In the genomic region with DNA sequence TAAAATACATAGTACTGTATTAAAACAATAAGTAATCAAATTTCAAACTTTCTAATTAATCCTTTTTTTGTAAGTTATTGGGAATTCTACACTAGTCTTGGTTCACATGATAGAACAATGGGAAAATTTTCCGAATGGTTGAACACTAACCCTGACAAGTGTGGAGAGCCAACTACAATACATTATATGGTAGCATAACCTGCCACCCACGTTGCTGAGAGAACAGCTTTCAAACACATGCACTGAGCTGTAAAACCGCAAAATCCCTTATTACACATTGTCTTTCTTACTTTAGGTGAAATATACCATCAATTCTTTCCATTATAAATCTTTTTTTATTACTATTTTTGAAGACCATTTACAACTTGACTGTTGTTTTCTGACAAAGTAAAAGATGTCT, we compare ENCODE assay signal across 15 cellular contexts. TPM values are rescaled to one million over a fixed set of nuclear protein-coding genes. Genes with fewer than 3 reads are reported as not detected.
DNase-seq lines count a peak whose midpoint lies in the region; ATAC-seq and TF ChIP-seq lines count a peak whose summit lies in the region.
"Had no signal": no experiment of that assay in that cellular context is flagged by ENCODE, and none has a peak within 500 bp of the region (broad histone marks: within the 10 kb centered on the region; RNA-seq: fewer than 3 reads in every experiment).

No MANE protein-coding gene starts in this region.

- H3K36me3 ChIP-seq in neural progenitor cell, result no peaks in the 10 kb centered on the region
- no peaks in the 10 kb centered on the region for H3K36me3 ChIP-seq in lower lobe of right lung
- H3K36me3 ChIP-seq: HAP-1 had no signal

- H3K27ac ChIP-seq in neural progenitor cell, result no peak overlapping the region
- H3K27ac ChIP-seq in lower lobe of right lung, result no peak overlapping the region

- no peak overlapping the region for H3K27ac Mint-ChIP-seq in neural progenitor cell

- intact Hi-C loops in lower lobe of right lung (cut with DNase I), result no loop called here

- no peak for TF ChIP-seq CTCF in astrocyte of the spinal cord (IDR thresholded peaks at IDR 0.05; ENCODE audit: low read depth, low read length)
- TF ChIP-seq CTCF in neural progenitor cell (IDR thresholded peaks at IDR 0.05), result no peak
- no peak for TF ChIP-seq CTCF in foreskin fibroblast (IDR thresholded peaks at IDR 0.05; ENCODE audit: low read depth, low read length)
- no peak for TF ChIP-seq CTCF in lower lobe of right lung (IDR thresholded peaks at IDR 0.05)

- peaks cover 17% of the 10 kb centered on the region for H3K4me1 Mint-ChIP-seq in neural progenitor cell

- no peak overlapping the region for H3K4me3 Mint-ChIP-seq in neural progenitor cell

- H3K36me3 Mint-ChIP-seq in neural progenitor cell, result peaks cover 9% of the 10 kb centered on the region

- ATAC-seq in lower lobe of right lung, result no peak
- ATAC-seq: K562 had no signal

- in situ Hi-C loops in astrocyte of the spinal cord (cut with HindIII; ENCODE audit: low sequenced_read_pairs), result no loop called here

- H3K9me3 Mint-ChIP-seq in neural progenitor cell, result no peaks in the 10 kb centered on the region

- H3K9ac ChIP-seq in neural progenitor cell, result no peak overlapping the region

- H3K4me1 ChIP-seq in neural progenitor cell (peaks cover 23% of the 10 kb centered on the region), lower lobe of right lung (no peaks in the 10 kb centered on the region)
- H3K4me1 ChIP-seq: HAP-1 had no signal

- no peak overlapping the region for H2AFZ ChIP-seq in neural progenitor cell (replicated peaks)

- peak; percentile 69 for DNase-seq in Daoy (ENCODE audit: low read depth)
- peak; percentile 8 for DNase-seq in NCI-H1048 (lab: John Stamatoyannopoulos, UW)
- DNase-seq in astrocyte of the spinal cord (ENCODE audit: low read depth, low spot score), result peak; percentile 65
- peak; percentile 75 for DNase-seq in neural progenitor cell (ENCODE audit: low spot score)
- DNase-seq in putamen (ENCODE audit: low spot score), result no peak
- no peak for DNase-seq in foreskin fibroblast
- no peak for DNase-seq in DMS153 (lab: John Stamatoyannopoulos, UW)
- no peak for DNase-seq in lower lobe of right lung
- DNase-seq: C1 segment of cervical spinal cord, DMS 273 treated with DMSO at 0.1 percent for 48 hours, NCI-H1092, NCI-H748 treated with DMSO at 0.1 percent for 48 hours, Right ventricle myocardium superior had no signal

- H3K4me3 ChIP-seq in astrocyte of the spinal cord (ENCODE audit: low read depth, low read length) (no peak overlapping the region), neural progenitor cell (no peak overlapping the region), foreskin fibroblast (ENCODE audit: low read depth in 1 of 2, low read length in 2 of 2) (no peak overlapping the region), lower lobe of right lung (no peak overlapping the region)
- H3K4me3 ChIP-seq: HAP-1, K562 had no signal

- peaks cover 25% of the 10 kb centered on the region for H3K79me2 ChIP-seq in neural progenitor cell (ENCODE audit: low read depth)

- H3K4me2 ChIP-seq in neural progenitor cell, result peak overlapping the region; percentile 28

- H3K27me3 Mint-ChIP-seq in neural progenitor cell (ENCODE audit: insufficient read depth, low read depth), result no peaks in the 10 kb centered on the region

- no peaks in the 10 kb centered on the region for H3F3A ChIP-seq in neural progenitor cell (ENCODE audit: low read depth)

- H3K27me3 ChIP-seq in neural progenitor cell, result no peaks in the 10 kb centered on the region
- H3K27me3 ChIP-seq in lower lobe of right lung (ENCODE audit: low read depth), result no peaks in the 10 kb centered on the region

- no peaks in the 10 kb centered on the region for H3K9me3 ChIP-seq in neural progenitor cell (ENCODE audit: low read depth)
- H3K9me3 ChIP-seq in lower lobe of right lung, result no peaks in the 10 kb centered on the region
- H3K9me3 ChIP-seq: HAP-1 had no signal

- H4K20me1 ChIP-seq in neural progenitor cell (ENCODE audit: low read depth), result peaks cover 18% of the 10 kb centered on the region

RNA-seq across cellular contexts. Expression of gene ANAPC10, which starts 54.7 kb away (rescaled TPM):
- total RNA-seq in Daoy (2014; rRNA removed; shearing (Covaris generic)), result 22.2 and 25.9 TPM in 2 replicates
- total RNA-seq in neural progenitor cell (ENCODE audit: low replicate concordance), result 34.9 and 48.4 TPM in 2 replicates
- 20.5 TPM for total RNA-seq in lower lobe of right lung

RNA-seq across cellular contexts. Expression of gene ABCE1, which starts 54.8 kb away (rescaled TPM):
- 159 and 171 TPM in 2 replicates for total RNA-seq in Daoy (2014; rRNA removed; shearing (Covaris generic))
- 99.2 and 148 TPM in 2 replicates for total RNA-seq in neural progenitor cell (ENCODE audit: low replicate concordance)
- total RNA-seq in lower lobe of right lung, result 35.5 TPM

Comparison
In these comparisons a context has a peak if more than half of its experiments do, and no peak if none do; other contexts are left out.
1. DNase-seq: peak in Daoy (single experiment), NCI-H1048 (single experiment), astrocyte of the spinal cord (single experiment) and neural progenitor cell (single experiment); none in putamen (single experiment), foreskin fibroblast (0 of 2), DMS153 (single experiment) and lower lobe of right lung (single experiment).